ENCODE assay signal across 1 cellular context in genomic region chr6:142846883-142847287, GRCh38.
TF ChIP-seq lines count a peak whose summit lies in the region.

No MANE protein-coding gene starts in this region.

TF ChIP-seq in HepG2, 621 proteins besides CTCF, POLR2A, EP300 and RAD21 (continued from another document):
- TF ChIP-seq AHDC1 (CRISPR knock-in tag; IDR thresholded peaks at IDR 0.05; ENCODE audit: borderline replicate concordance): no peak; the same call in 1 of the 2 replicates
- no peak for TF ChIP-seq NCOA5 (CRISPR knock-in tag; IDR thresholded peaks at IDR 0.05)
- TF ChIP-seq ZNF382 (CRISPR knock-in tag; IDR thresholded peaks at IDR 0.05; ENCODE audit: borderline replicate concordance): no peak
- no peak for TF ChIP-seq ZBTB25 (CRISPR knock-in tag; IDR thresholded peaks at IDR 0.05)
- TF ChIP-seq POLR2G (IDR thresholded peaks at IDR 0.05; ENCODE audit: low read depth, low read length): no peak
- TF ChIP-seq GRHL1 (CRISPR knock-in tag; conservative IDR thresholded peaks at IDR 0.05): no peak
- no peak for TF ChIP-seq KMT2A (CRISPR knock-in tag; IDR thresholded peaks at IDR 0.05)
- no peak for TF ChIP-seq ZNF816 (CRISPR knock-in tag; IDR thresholded peaks at IDR 0.05; ENCODE audit: borderline replicate concordance)
- no peak for TF ChIP-seq MED1 (CRISPR knock-in tag; IDR thresholded peaks at IDR 0.05)
- no peak for TF ChIP-seq NONO (IDR thresholded peaks at IDR 0.05)
- TF ChIP-seq NONO (CRISPR knock-in tag; conservative IDR thresholded peaks at IDR 0.05): no peak
- no peak for TF ChIP-seq YEATS2 (CRISPR knock-in tag; IDR thresholded peaks at IDR 0.05; ENCODE audit: borderline replicate concordance)
- TF ChIP-seq CEBPB (IDR thresholded peaks at IDR 0.05; ENCODE audit: borderline replicate concordance, low read depth, low read length): no peak
- TF ChIP-seq SMC3 (IDR thresholded peaks at IDR 0.05; ENCODE audit: low read length): no peak
- TF ChIP-seq ZC3H13 (CRISPR knock-in tag; IDR thresholded peaks at IDR 0.05): no peak
- no peak for TF ChIP-seq ZBTB14 (CRISPR knock-in tag; IDR thresholded peaks at IDR 0.05)
- TF ChIP-seq IKZF1 (IDR thresholded peaks at IDR 0.05): no peak
- no peak for TF ChIP-seq KLF9 (CRISPR knock-in tag; IDR thresholded peaks at IDR 0.05; ENCODE audit: low read depth)
- TF ChIP-seq ZSCAN22 (CRISPR knock-in tag; IDR thresholded peaks at IDR 0.05): no peak
- TF ChIP-seq EEA1 (CRISPR knock-in tag; IDR thresholded peaks at IDR 0.05; ENCODE audit: borderline replicate concordance): no peak
- no peak for TF ChIP-seq SOX13 (IDR thresholded peaks at IDR 0.05)
- no peak for TF ChIP-seq SOX13 (CRISPR knock-in tag; conservative IDR thresholded peaks at IDR 0.05 in 1 of 2, IDR thresholded peaks at IDR 0.05 in 1 of 2)
- TF ChIP-seq MTA3 (CRISPR knock-in tag; IDR thresholded peaks at IDR 0.05): no peak
- 0 out of 2 replicates have a peak, but pooled peaks have one; percentile 14 for TF ChIP-seq DNMT3B (CRISPR knock-in tag; conservative IDR thresholded peaks at IDR 0.05)
- TF ChIP-seq MXI1 (IDR thresholded peaks at IDR 0.05; ENCODE audit: borderline replicate concordance, low read depth, low read length): peak; percentile 27; the same call in 1 of the 3 replicates
- TF ChIP-seq SMAD9 (CRISPR knock-in tag; IDR thresholded peaks at IDR 0.05): no peak
- TF ChIP-seq ZNF432 (CRISPR knock-in tag; IDR thresholded peaks at IDR 0.05; ENCODE audit: borderline replicate concordance): no peak
- TF ChIP-seq ZNF362 (CRISPR knock-in tag; IDR thresholded peaks at IDR 0.05; ENCODE audit: borderline replicate concordance): no peak
- no peak for TF ChIP-seq GABPA (IDR thresholded peaks at IDR 0.05; ENCODE audit: low read depth, low read length)
- TF ChIP-seq GABPA (CRISPR knock-in tag; IDR thresholded peaks at IDR 0.05; ENCODE audit: low read depth): 0 out of 2 replicates have a peak, but pooled peaks have one; percentile 5
- no peak for TF ChIP-seq ZBTB1 (CRISPR knock-in tag; IDR thresholded peaks at IDR 0.05; ENCODE audit: borderline replicate concordance)
- TF ChIP-seq ZNF644 (CRISPR knock-in tag; IDR thresholded peaks at IDR 0.05; ENCODE audit: low read depth): no peak
- no peak for TF ChIP-seq CBX5 (CRISPR knock-in tag; IDR thresholded peaks at IDR 0.05; ENCODE audit: borderline replicate concordance)
- TF ChIP-seq PAX8 (CRISPR knock-in tag; IDR thresholded peaks at IDR 0.05; ENCODE audit: borderline replicate concordance): no peak
- no peak for TF ChIP-seq HNF1B (CRISPR knock-in tag; IDR thresholded peaks at IDR 0.05)
- peak; percentile 27; the same call in 1 of the 2 replicates for TF ChIP-seq FOSL2 (CRISPR knock-in tag; IDR thresholded peaks at IDR 0.05)
